In genomic region chr2:120758181-120759048, GRCh38 we compare ENCODE assay signal across 10 cellular contexts. TPM values are rescaled to one million over a fixed set of nuclear protein-coding genes. Genes with fewer than 3 reads are reported as not detected.
DNase-seq lines count a peak whose midpoint lies in the region; ATAC-seq, FAIRE-seq and TF ChIP-seq lines count a peak whose summit lies in the region.
"Had no signal": no experiment of that assay in that cellular context is flagged by ENCODE, and none has a peak within 500 bp of the region (broad histone marks: within the 10 kb centered on the region; RNA-seq: fewer than 3 reads in every experiment).

No MANE protein-coding gene starts in this region.

- peaks cover 13% of the 10 kb centered on the region for H3K9me3 Mint-ChIP-seq in mesothelial cell of epicardium
- H3K9me3 Mint-ChIP-seq: activated naive CD4-positive, alpha-beta T cell treated with anti-CD3 and anti-CD28 coated beads, Interleukin-2, amount 50 U/mL, for 24 hours had no signal

- no peak for FAIRE-seq in D721Med (lab: Jason Lieb, UNC)
- FAIRE-seq: keratinocyte had no signal

- H3K4me1 ChIP-seq in Panc1 (ENCODE audit: control insufficient read depth, insufficient read depth, low read length) = peaks cover 9% of the 10 kb centered on the region; the same call in 1 of the 2 replicates
- peaks cover 0 to 19% (median 13%) of the 10 kb centered on the region in 3 donors for H3K4me1 ChIP-seq in esophagus squamous epithelium

- H3K9me3 ChIP-seq in Panc1 (ENCODE audit: control insufficient read depth, insufficient read depth, low read depth, low read length) = no peaks in the 10 kb centered on the region
- H3K9me3 ChIP-seq in esophagus squamous epithelium = no peaks in the 10 kb centered on the region

- BruUV-seq in Panc1 (replicated peaks; lab: Mats Ljungman, UMichigan) = no TSS peak

- TF ChIP-seq CTCF in Panc1 (IDR thresholded peaks at IDR 0.05) (no peak), esophagus squamous epithelium (IDR thresholded peaks at IDR 0.05) (no peak), mesothelial cell of epicardium (IDR thresholded peaks at IDR 0.05; ENCODE audit: unreplicated experiment) (no peak), D721Med (IDR thresholded peaks at IDR 0.05; ENCODE audit: insufficient read depth, missing control alignments) (no peak)

- H3K27ac ChIP-seq in Panc1 (ENCODE audit: low read length) (no peak overlapping the region), esophagus squamous epithelium (peak overlapping the region in 3 of 4 donors; percentile 44 to 81 (median 66)), temporal lobe (ENCODE audit: low read depth, low read length) (peak overlapping the region; percentile 36)

- H3K27me3 ChIP-seq in Panc1 (ENCODE audit: control insufficient read depth, insufficient read depth, low read length) = no peaks in the 10 kb centered on the region
- no peaks in the 10 kb centered on the region for H3K27me3 ChIP-seq in esophagus squamous epithelium

- 63% methylated on average over 12 of the region's 16 CpGs; no CpG with 5 or more reads in 1 of the 2 donors for WGBS in esophagus squamous epithelium, 2 donors

- H3K4me3 ChIP-seq in Panc1 (ENCODE audit: low read depth in 2 of 2, low read length in 2 of 2) (no peak overlapping the region), esophagus squamous epithelium (no peak overlapping the region)

- no peaks in the 10 kb centered on the region for H3K27me3 Mint-ChIP-seq in mesothelial cell of epicardium (ENCODE audit: low read depth)

- peak overlapping the region; percentile 99 for H3K27ac Mint-ChIP-seq in mesothelial cell of epicardium
- H3K27ac Mint-ChIP-seq: activated naive CD4-positive, alpha-beta T cell treated with anti-CD3 and anti-CD28 coated beads, Interleukin-2, amount 50 U/mL, for 24 hours had no signal

- intact Hi-C loops in Panc1 (cut with micrococcal nuclease; ENCODE audit: unreplicated experiment) (no loop called here), esophagus squamous epithelium (cut with DNase I) (no loop called here)

- no peak for TF ChIP-seq POLR2A in esophagus squamous epithelium (IDR thresholded peaks at IDR 0.05)

- H3K36me3 Mint-ChIP-seq in mesothelial cell of epicardium = peaks cover 17% of the 10 kb centered on the region
- H3K36me3 Mint-ChIP-seq: activated naive CD4-positive, alpha-beta T cell treated with anti-CD3 and anti-CD28 coated beads, Interleukin-2, amount 50 U/mL, for 24 hours had no signal

- in situ Hi-C loops in Panc1 (cut with HindIII; ENCODE audit: low pct_unique_long_range_greater_than_20kb, low sequenced_read_pairs) = no loop called here

- peak overlapping the region; percentile 49 for H3K4me3 Mint-ChIP-seq in mesothelial cell of epicardium
- H3K4me3 Mint-ChIP-seq: activated naive CD4-positive, alpha-beta T cell treated with anti-CD3 and anti-CD28 coated beads, Interleukin-2, amount 50 U/mL, for 24 hours had no signal

- POLR2A ChIA-PET in Panc1 (lab: Charles Lee) = no interaction called here

- ATAC-seq in Panc1 (peak; percentile 51), GM19035 (IDR thresholded peaks at IDR 0.05; ENCODE audit: unreplicated experiment) (no peak), GM19023 (IDR thresholded peaks at IDR 0.05; ENCODE audit: unreplicated experiment) (no peak)

- DNase-seq in Panc1 (ENCODE audit: low read depth, low spot score) (no peak), esophagus squamous epithelium (lab: John Stamatoyannopoulos, UW) (no peak), mesothelial cell of epicardium (ENCODE audit: low spot score in 2 of 2, unreplicated experiment in 2 of 2) (peak in 1 of 2 experiments; percentile 57), D721Med (ENCODE audit: insufficient read length, low spot score) (no peak), H4 (ENCODE audit: low spot score) (no peak)

- CTCF ChIA-PET in Panc1 (lab: Charles Lee) = no interaction called here

- peaks cover 61% of the 10 kb centered on the region for H3K4me1 Mint-ChIP-seq in mesothelial cell of epicardium
- H3K4me1 Mint-ChIP-seq: activated naive CD4-positive, alpha-beta T cell treated with anti-CD3 and anti-CD28 coated beads, Interleukin-2, amount 50 U/mL, for 24 hours had no signal

- H3K36me3 ChIP-seq in Panc1 (ENCODE audit: control insufficient read depth, insufficient read depth, low read length) (no peaks in the 10 kb centered on the region), esophagus squamous epithelium (no peaks in the 10 kb centered on the region)

RNA-seq across cellular contexts. Expression of gene GLI2, which starts 22.7 kb away (rescaled TPM):
- total RNA-seq in Panc1 (2021; ENCODE audit: unreplicated experiment) (6.2 TPM), esophagus squamous epithelium (1 to 10 TPM; 1.1 to 2.7 (median 1.9) TPM), mesothelial cell of epicardium (65.3 to 67.0 TPM (median 65.6 TPM) in 3 replicates), temporal lobe (2.7 TPM)
- 5.1 TPM for polyA plus RNA-seq in Panc1 (2012; ENCODE audit: insufficient read length)
- 1.9 and 2.0 TPM in 2 replicates for total RNA-seq in H4 (2014; rRNA removed; shearing (Covaris generic))
